In the genomic region with DNA sequence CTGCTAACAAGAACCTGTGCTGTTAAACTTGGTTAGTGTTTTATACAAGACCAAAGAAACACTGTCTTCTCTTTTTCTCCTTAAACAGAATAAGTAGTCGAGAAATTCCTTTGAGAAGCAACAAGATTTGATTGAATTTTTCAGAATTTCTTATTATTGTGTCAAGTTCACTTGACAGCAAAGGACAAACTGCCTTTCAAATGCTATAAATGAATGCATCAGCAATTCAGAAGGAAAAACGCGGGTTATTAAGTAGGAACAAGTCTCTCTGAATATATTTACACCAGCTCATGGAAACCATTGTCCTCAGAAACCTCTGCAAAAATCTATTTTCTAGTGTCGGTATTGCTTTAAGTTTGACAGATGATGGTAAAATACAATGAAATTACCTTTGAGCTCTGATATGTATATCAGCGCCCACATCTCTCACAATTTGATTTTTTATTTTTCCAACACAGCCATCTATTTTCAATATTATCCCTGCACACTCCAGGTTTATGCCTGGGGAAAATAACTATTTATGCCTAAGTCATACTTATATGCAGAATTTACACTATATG, we compare ENCODE assay signal across 20 cellular contexts. TPM values are rescaled to one million over a fixed set of nuclear protein-coding genes. Genes with fewer than 3 reads are reported as not detected.
A peak's percentile ranks its signal among the peaks of the same experiment; 100 is the strongest.
DNase-seq lines count a peak whose midpoint lies in the region; ATAC-seq and TF ChIP-seq lines count a peak whose summit lies in the region.
"Had no signal": no experiment of that assay in that cellular context is flagged by ENCODE, and none has a peak within 500 bp of the region (broad histone marks: within the 10 kb centered on the region; RNA-seq: fewer than 3 reads in every experiment).

No MANE protein-coding gene starts in this region.

- no peak for ATAC-seq in left lobe of liver
- no peak for ATAC-seq in GM21528 (IDR thresholded peaks at IDR 0.05; ENCODE audit: low FRiP score, unreplicated experiment)
- no peak for ATAC-seq in omental fat pad (ENCODE audit: low FRiP score)
- ATAC-seq: CD8-positive, alpha-beta T cell had no signal

- H3K27ac ChIP-seq in dorsolateral prefrontal cortex: peak overlapping the region in 40 of 59 donors; percentile 3 to 96 (median 69)
- H3K27ac ChIP-seq: BLaER1 treated with 17β-estradiol and CSF1 and Interleukin-3, amounts not matched to agents 10 nM and 100 nM; C4-2B had no signal

- peak overlapping the region in 9 of 59 donors; percentile 0 to 63 (median 24) for H3K4me3 ChIP-seq in dorsolateral prefrontal cortex
- H3K4me3 ChIP-seq in BE2C (ENCODE audit: low read depth, low read length): no peak overlapping the region
- H3K4me3 ChIP-seq: BLaER1 treated with 17β-estradiol and CSF1 and Interleukin-3, amounts not matched to agents 10 nM and 100 nM had no signal

- H3K9me3 ChIP-seq in BE2C: no peaks in the 10 kb centered on the region
- H3K9me3 ChIP-seq: BLaER1 treated with 17β-estradiol and CSF1 and Interleukin-3, amounts not matched to agents 10 nM and 100 nM; Caco-2 had no signal

- H3K36me3 ChIP-seq in BE2C: no peaks in the 10 kb centered on the region
- H3K36me3 ChIP-seq: BLaER1 treated with 17β-estradiol and CSF1 and Interleukin-3, amounts not matched to agents 10 nM and 100 nM had no signal

- intact Hi-C loops in dorsolateral prefrontal cortex (cut with DNase I): loop anchor here (5.0 to 10.0 kb wide), 2 partner anchors 45 to 163 kb away; no protein-coding TSS in a partner anchor

- no peaks in the 10 kb centered on the region for H3K4me1 ChIP-seq in BE2C

- TF ChIP-seq CTCF in dorsolateral prefrontal cortex (IDR thresholded peaks at IDR 0.05 in 54 of 56, conservative IDR thresholded peaks at IDR 0.05 in 2 of 56; ENCODE audit: low read depth in 1 of 56, partially characterized antibody in 56 of 56): no peak
- no peak for TF ChIP-seq CTCF in BE2C (IDR thresholded peaks at IDR 0.05; ENCODE audit: low read depth, low read length)
- TF ChIP-seq CTCF in omental fat pad (IDR thresholded peaks at IDR 0.05): no peak

- no peaks in the 10 kb centered on the region for H3K27me3 ChIP-seq in dorsolateral prefrontal cortex
- no peaks in the 10 kb centered on the region for H3K27me3 ChIP-seq in BE2C
- H3K27me3 ChIP-seq: BLaER1 treated with 17β-estradiol and CSF1 and Interleukin-3, amounts not matched to agents 10 nM and 100 nM had no signal

- DNase-seq in dorsolateral prefrontal cortex (no peak), pons (ENCODE audit: low spot score) (peak; percentile 9), superior temporal gyrus (ENCODE audit: extremely low spot score) (peak; percentile 38), BE2C (no peak), left lobe of liver (ENCODE audit: low spot score) (no peak), omental fat pad (ENCODE audit: low spot score) (no peak)
- DNase-seq: 8988T; ACHN; Caco-2; Calu3; CD4-positive, alpha-beta T cell; CD8-positive, alpha-beta T cell; DMS79 treated with DMSO at 0.1 percent for 48 hours; GF-D8 had no signal

RNA-seq across cellular contexts. Expression of a gene that starts 4.4 kb away (rescaled TPM):
- 100 to 1,000 TPM in 1 of 120 experiments, 10 to 100 TPM in 109, 1 to 10 TPM in 10; 3.4 to 109 (median 24.1) TPM for total RNA-seq in dorsolateral prefrontal cortex
- polyA plus RNA-seq in BE2C (2012; ENCODE audit: insufficient read depth, insufficient read length, low read depth): not detected
- 0.10 TPM for total RNA-seq in left lobe of liver
- total RNA-seq in omental fat pad: under 1 TPM in 2 of 4 donors, not detected in 2; 0.12 to 0.13 TPM
- total RNA-seq: A673; CD4-positive, alpha-beta T cell; CD8-positive, alpha-beta T cell had no signal
- polyA plus RNA-seq: AG04450, BJ had no signal

Comparison
In these comparisons a context has a peak if more than half of its experiments do, and no peak if none do; other contexts are left out.
1. DNase-seq: peak in pons (single experiment) and superior temporal gyrus (single experiment); none in dorsolateral prefrontal cortex (0 of 10), BE2C (single experiment), left lobe of liver (single experiment) and omental fat pad (single experiment).